In genomic region chr14:68446243-68447040, GRCh38 we compare ENCODE assay signal across 23 cellular contexts.
"Had no signal": no experiment of that assay in that cellular context is flagged by ENCODE, and none has a peak within 500 bp of the region (broad histone marks: within the 10 kb centered on the region; RNA-seq: fewer than 3 reads in every experiment).

No MANE protein-coding gene starts in this region.

- H3K27ac ChIP-seq: coronary artery, gastrocnemius medialis, spleen had no signal

- H3K36me3 ChIP-seq: esophagus squamous epithelium, gastrocnemius medialis, spleen had no signal

- H3K4me3 Mint-ChIP-seq: activated CD4-positive, alpha-beta memory T cell treated with anti-CD3 and anti-CD28 coated beads for 36 hours; activated naive CD8-positive, alpha-beta T cell treated with anti-CD3 and anti-CD28 coated beads for 36 hours; memory B cell; naive B cell; neural crest cell had no signal

- H3K27ac Mint-ChIP-seq: activated CD4-positive, alpha-beta memory T cell treated with anti-CD3 and anti-CD28 coated beads for 36 hours; activated naive CD8-positive, alpha-beta T cell treated with anti-CD3 and anti-CD28 coated beads for 36 hours; memory B cell had no signal

- FAIRE-seq: astrocyte had no signal

- H3K4me3 ChIP-seq: coronary artery, esophagus squamous epithelium, gastrocnemius medialis, mucosa of descending colon, spleen had no signal

- H3K9me3 Mint-ChIP-seq: activated CD4-positive, alpha-beta memory T cell treated with anti-CD3 and anti-CD28 coated beads for 36 hours; activated naive CD8-positive, alpha-beta T cell treated with anti-CD3 and anti-CD28 coated beads for 36 hours; memory B cell; naive B cell had no signal

- DNase-seq: activated CD4-positive, alpha-beta memory T cell treated with anti-CD3 and anti-CD28 coated beads for 36 hours; activated CD4-positive, alpha-beta T cell treated with anti-CD3 and anti-CD28 coated beads for 48 hours; activated CD4-positive, CD25-positive, alpha-beta regulatory T cell; activated naive CD4-positive, alpha-beta T cell treated with Interleukin-2 at 50 U/mL for 16 hours; activated naive CD8-positive, alpha-beta T cell treated with anti-CD3 and anti-CD28 coated beads for 36 hours; activated T-cell treated with anti-CD3 and anti-CD28 coated beads, Interleukin-2, amount 50 U/mL, for 48 hours; cerebellar nuclear complex; esophagus squamous epithelium; gastrocnemius medialis; hypothalamus; left cardiac atrium; mucosa of descending colon; naive B cell; occipital lobe; posterior cingulate gyrus; spleen; stimulated activated CD4-positive, alpha-beta T cell treated with anti-CD3 and anti-CD28 coated beads, Interleukin-4, amount 100 ng/mL, for 1 hour; stimulated activated naive CD4-positive, alpha-beta T cell; T-helper 1 cell had no signal

- H3K27me3 Mint-ChIP-seq: activated CD4-positive, alpha-beta memory T cell treated with anti-CD3 and anti-CD28 coated beads for 36 hours; activated naive CD8-positive, alpha-beta T cell treated with anti-CD3 and anti-CD28 coated beads for 36 hours; memory B cell; naive B cell had no signal

- H3K27me3 ChIP-seq: esophagus squamous epithelium, gastrocnemius medialis, spleen had no signal

- H3K9me3 ChIP-seq: esophagus squamous epithelium, gastrocnemius medialis, mucosa of descending colon, spleen had no signal

- ATAC-seq: gastrocnemius medialis, left cardiac atrium, mucosa of descending colon had no signal
